Comparison of ENCODE assay signal across 8 cellular contexts in genomic region chr15:73240864-73241499, GRCh38.
DNase-seq lines count a peak whose midpoint lies in the region; ATAC-seq and TF ChIP-seq lines count a peak whose summit lies in the region.

No MANE protein-coding gene starts in this region.

- H3K27ac ChIP-seq in lower lobe of right lung, result no peak overlapping the region

- peaks cover 17% of the 10 kb centered on the region for H3K36me3 ChIP-seq in lower lobe of right lung

- ATAC-seq in GM18517 (IDR thresholded peaks at IDR 0.05; ENCODE audit: unreplicated experiment) (peak; percentile 48), lower lobe of right lung (no peak), HG02938 (IDR thresholded peaks at IDR 0.05; ENCODE audit: unreplicated experiment) (no peak)

- H3K4me3 ChIP-seq in lower lobe of right lung, result no peak overlapping the region

- no peaks in the 10 kb centered on the region for H3K27me3 ChIP-seq in lower lobe of right lung (ENCODE audit: low read depth)

- intact Hi-C loops in lower lobe of right lung (cut with DNase I), result no loop called here

- no peaks in the 10 kb centered on the region for H3K9me3 ChIP-seq in lower lobe of right lung

- in situ Hi-C loops in ACHN (cut with HindIII; ENCODE audit: low pct_ligation_motif_present, low pct_unique_long_range_greater_than_20kb, low sequenced_read_pairs), result no loop called here

- no peaks in the 10 kb centered on the region for H3K4me1 ChIP-seq in lower lobe of right lung

- TF ChIP-seq CTCF in lower lobe of right lung (IDR thresholded peaks at IDR 0.05), result peak; percentile 94

- DNase-seq in ACHN, result peak; percentile 63
- DNase-seq in NCI-H524 treated with DMSO at 0.1 percent for 48 hours (lab: John Stamatoyannopoulos, UW), result peak; percentile 9
- DNase-seq in activated CD4-positive, alpha-beta T cell treated with anti-CD3 and anti-CD28 coated beads, Interleukin-2, amount 50 U/mL, for 24 hours (ENCODE audit: low read depth in 1 of 2, low spot score in 1 of 2), result peak; percentile 47 to 70
- DNase-seq in dermis microvascular lymphatic vessel endothelial cell (ENCODE audit: low read depth in 2 of 2), result peak; percentile 65
- no peak for DNase-seq in lower lobe of right lung
- peak; percentile 54 for DNase-seq in stimulated activated CD8-positive, alpha-beta memory T cell treated with anti-CD3 and anti-CD28 coated beads, Interleukin-15, amount 100 ng/mL, for 1 hour (ENCODE audit: low read depth)
